Comparison of ENCODE assay signal across 21 cellular contexts in genomic region chr3:172309059-172309458, GRCh38.
DNase-seq lines count a peak whose midpoint lies in the region; ATAC-seq and TF ChIP-seq lines count a peak whose summit lies in the region.
"Had no signal": no experiment of that assay in that cellular context is flagged by ENCODE, and none has a peak within 500 bp of the region (broad histone marks: within the 10 kb centered on the region; RNA-seq: fewer than 3 reads in every experiment).

No MANE protein-coding gene starts in this region.

- no peak for TF ChIP-seq POLR2A in uterus (IDR thresholded peaks at IDR 0.05)

- no peak overlapping the region for H3K4me3 Mint-ChIP-seq in activated T-helper 17 cell treated with anti-CD3 and anti-CD28 coated beads, Interleukin-2, amount 50 U/mL, for 72 hours
- H3K4me3 Mint-ChIP-seq in neural progenitor cell: no peak overlapping the region
- no peak overlapping the region for H3K4me3 Mint-ChIP-seq in activated CD4-positive, alpha-beta memory T cell treated with anti-CD3 and anti-CD28 coated beads for 36 hours

- H3K4me3 ChIP-seq in cardiac muscle cell: no peak overlapping the region
- H3K4me3 ChIP-seq in neural progenitor cell: no peak overlapping the region
- H3K4me3 ChIP-seq in uterus: no peak overlapping the region
- no peak overlapping the region for H3K4me3 ChIP-seq in left lung
- H3K4me3 ChIP-seq: K562, SJSA1 had no signal

- POLR2A ChIA-PET in activated CD4-positive, alpha-beta memory T cell treated with anti-CD3 and anti-CD28 coated beads for 36 hours (lab: Charles Lee): no interaction called here

- H3K27me3 ChIP-seq in cardiac muscle cell (no peaks in the 10 kb centered on the region), neural progenitor cell (no peaks in the 10 kb centered on the region), uterus (no peaks in the 10 kb centered on the region), left lung (no peaks in the 10 kb centered on the region)
- H3K27me3 ChIP-seq: SJSA1 had no signal

- intact Hi-C loops in left ventricle myocardium superior (cut with micrococcal nuclease) (no loop called here), uterus (cut with DNase I; ENCODE audit: low total_unique reads) (no loop called here), left lung (cut with DNase I) (no loop called here)
- intact Hi-C loops in activated CD4-positive, alpha-beta memory T cell treated with anti-CD3 and anti-CD28 coated beads for 36 hours (cut with micrococcal nuclease): no loop called here

- H3K9ac ChIP-seq in neural progenitor cell: no peak overlapping the region

- no peaks in the 10 kb centered on the region for H3K27me3 Mint-ChIP-seq in activated T-helper 17 cell treated with anti-CD3 and anti-CD28 coated beads, Interleukin-2, amount 50 U/mL, for 72 hours
- no peaks in the 10 kb centered on the region for H3K27me3 Mint-ChIP-seq in neural progenitor cell (ENCODE audit: insufficient read depth, low read depth)
- H3K27me3 Mint-ChIP-seq in activated CD4-positive, alpha-beta memory T cell treated with anti-CD3 and anti-CD28 coated beads for 36 hours: no peaks in the 10 kb centered on the region

- peaks cover 11% of the 10 kb centered on the region for H3F3A ChIP-seq in neural progenitor cell (ENCODE audit: low read depth)

- DNase-seq in cardiac muscle cell (ENCODE audit: low read depth in 1 of 2, low spot score in 1 of 2) (no peak), left ventricle myocardium superior (no peak), neural progenitor cell (ENCODE audit: low spot score) (no peak), uterus (no peak), left lung (no peak)
- DNase-seq in activated CD4-positive, alpha-beta memory T cell treated with anti-CD3 and anti-CD28 coated beads for 36 hours: no peak
- DNase-seq: DMS153; Kasumi-1; NCI-H1092 treated with DMSO at 0.1 percent for 48 hours; NCI-H1436; NCI-H187 treated with DMSO at 0.1 percent for 48 hours; NCI-H2107; NCI-H524 treated with DMSO at 0.1 percent for 48 hours; NCI-H774; NK-92 treated with Interleukin-12 subunit alpha and Interleukin-12 subunit beta, amount 100 ng/mL, for 24 hours; Right ventricle myocardium superior; RPMI8226 had no signal

- H2AFZ ChIP-seq in neural progenitor cell (replicated peaks): no peak overlapping the region

- H3K27ac ChIP-seq in cardiac muscle cell (peak overlapping the region; percentile 62), neural progenitor cell (peak overlapping the region; percentile 25), uterus (peak overlapping the region; percentile 16 to 25), left lung (peak overlapping the region in 1 of 2 donors; percentile 10)
- H3K27ac ChIP-seq: SJSA1 had no signal

- TF ChIP-seq CTCF in cardiac muscle cell (IDR thresholded peaks at IDR 0.05; ENCODE audit: low read depth, low read length) (no peak), neural progenitor cell (IDR thresholded peaks at IDR 0.05) (no peak), uterus (IDR thresholded peaks at IDR 0.05) (no peak), left lung (IDR thresholded peaks at IDR 0.05) (no peak)

- peaks cover 5% of the 10 kb centered on the region for H3K4me1 Mint-ChIP-seq in activated T-helper 17 cell treated with anti-CD3 and anti-CD28 coated beads, Interleukin-2, amount 50 U/mL, for 72 hours
- H3K4me1 Mint-ChIP-seq in neural progenitor cell: peaks cover 2% of the 10 kb centered on the region
- no peaks in the 10 kb centered on the region for H3K4me1 Mint-ChIP-seq in activated CD4-positive, alpha-beta memory T cell treated with anti-CD3 and anti-CD28 coated beads for 36 hours (ENCODE audit: low read depth)

- peaks cover 5% of the 10 kb centered on the region for H4K20me1 ChIP-seq in neural progenitor cell (ENCODE audit: low read depth)

- H3K79me2 ChIP-seq in neural progenitor cell (ENCODE audit: low read depth): no peaks in the 10 kb centered on the region

- peaks cover 47% of the 10 kb centered on the region for H3K4me1 ChIP-seq in cardiac muscle cell (ENCODE audit: low read depth)
- peaks cover 16% of the 10 kb centered on the region for H3K4me1 ChIP-seq in neural progenitor cell
- H3K4me1 ChIP-seq in uterus: peaks cover 0 to 7% of the 10 kb centered on the region in 2 donors
- peaks cover 0 to 13% of the 10 kb centered on the region in 2 donors for H3K4me1 ChIP-seq in left lung

- peak overlapping the region; percentile 26 for H3K27ac Mint-ChIP-seq in activated T-helper 17 cell treated with anti-CD3 and anti-CD28 coated beads, Interleukin-2, amount 50 U/mL, for 72 hours
- H3K27ac Mint-ChIP-seq in neural progenitor cell: no peak overlapping the region
- H3K27ac Mint-ChIP-seq in activated CD4-positive, alpha-beta memory T cell treated with anti-CD3 and anti-CD28 coated beads for 36 hours: no peak overlapping the region

- H3K36me3 ChIP-seq in cardiac muscle cell: peaks cover 24% of the 10 kb centered on the region
- H3K36me3 ChIP-seq in neural progenitor cell: peaks cover 4% of the 10 kb centered on the region
- no peaks in the 10 kb centered on the region for H3K36me3 ChIP-seq in uterus
- H3K36me3 ChIP-seq in left lung: peaks cover 0 to 87% of the 10 kb centered on the region in 2 donors

- no peak for ATAC-seq in left ventricle myocardium superior
- no peak for ATAC-seq in activated T-helper 17 cell treated with anti-CD3 and anti-CD28 coated beads, Interleukin-2, amount 50 U/mL, for 72 hours (replicated peaks)
- ATAC-seq in left lung: no peak
- ATAC-seq: HCT116, K562 had no signal

- no peak overlapping the region for H3K4me2 ChIP-seq in neural progenitor cell

- CTCF ChIA-PET in activated CD4-positive, alpha-beta memory T cell treated with anti-CD3 and anti-CD28 coated beads for 36 hours (lab: Charles Lee): no interaction called here

- peaks cover 76% of the 10 kb centered on the region for H3K36me3 Mint-ChIP-seq in activated T-helper 17 cell treated with anti-CD3 and anti-CD28 coated beads, Interleukin-2, amount 50 U/mL, for 72 hours (ENCODE audit: low read depth)
- peaks cover 43% of the 10 kb centered on the region for H3K36me3 Mint-ChIP-seq in neural progenitor cell
- H3K36me3 Mint-ChIP-seq in activated CD4-positive, alpha-beta memory T cell treated with anti-CD3 and anti-CD28 coated beads for 36 hours: peaks cover 21% of the 10 kb centered on the region

- H3K9me3 ChIP-seq in cardiac muscle cell (ENCODE audit: low read depth): no peaks in the 10 kb centered on the region
- no peaks in the 10 kb centered on the region for H3K9me3 ChIP-seq in neural progenitor cell (ENCODE audit: low read depth)
- no peaks in the 10 kb centered on the region for H3K9me3 ChIP-seq in uterus
- H3K9me3 ChIP-seq in left lung: no peaks in the 10 kb centered on the region
- H3K9me3 ChIP-seq: SJSA1 had no signal

- H3K9me3 Mint-ChIP-seq in activated T-helper 17 cell treated with anti-CD3 and anti-CD28 coated beads, Interleukin-2, amount 50 U/mL, for 72 hours: no peaks in the 10 kb centered on the region
- H3K9me3 Mint-ChIP-seq in neural progenitor cell: no peaks in the 10 kb centered on the region
- no peaks in the 10 kb centered on the region for H3K9me3 Mint-ChIP-seq in activated CD4-positive, alpha-beta memory T cell treated with anti-CD3 and anti-CD28 coated beads for 36 hours
